In genomic region chr17:74427763-74428153, GRCh38 we compare ENCODE assay signal across 17 cellular contexts. TPM values are rescaled to one million over a fixed set of nuclear protein-coding genes. Genes with fewer than 3 reads are reported as not detected.
DNase-seq lines count a peak whose midpoint lies in the region; ATAC-seq, FAIRE-seq and TF ChIP-seq lines count a peak whose summit lies in the region.
"Had no signal": no experiment of that assay in that cellular context is flagged by ENCODE, and none has a peak within 500 bp of the region (broad histone marks: within the 10 kb centered on the region; RNA-seq: fewer than 3 reads in every experiment).

No MANE protein-coding gene starts in this region.

- no peak for TF ChIP-seq RAD21 in A549 (conservative IDR thresholded peaks at IDR 0.05 in 1 of 2, IDR thresholded peaks at IDR 0.05 in 1 of 2)

- TF ChIP-seq CTCF in A549 (IDR thresholded peaks at IDR 0.05) (no peak), progenitor cell of endocrine pancreas (IDR thresholded peaks at IDR 0.05; ENCODE audit: unreplicated experiment) (no peak), adrenal gland (IDR thresholded peaks at IDR 0.05) (no peak)

- no peak overlapping the region for H3K4me3 Mint-ChIP-seq in progenitor cell of endocrine pancreas (ENCODE audit: low read depth)
- H3K4me3 Mint-ChIP-seq: activated CD8-positive, alpha-beta T cell treated with anti-CD3 and anti-CD28 coated beads for 36 hours; activated T-helper 1 cell treated with anti-CD3 and anti-CD28 coated beads, Interleukin-12 subunit alpha, Interleukin-12 subunit beta, Interleukin-2, Interleukin-4 antibody, amounts not matched to agents 30 ng/mL and 10 ng/mL and 1 ng/mL, durations not matched to agents 14 hours and 24 hours and 36 hours; memory B cell had no signal

- H3K36me3 ChIP-seq in adrenal gland (replicated peaks in 1 of 2), result no peaks in the 10 kb centered on the region

- DNase-seq in A549 (ENCODE audit: low read depth in 1 of 2, low spot score in 1 of 2) (no peak), progenitor cell of endocrine pancreas (ENCODE audit: low spot score, unreplicated experiment) (no peak), adrenal gland (no peak), amygdala (lab: John Stamatoyannopoulos, UW) (no peak)
- DNase-seq: activated CD8-positive, alpha-beta T cell treated with anti-CD3 and anti-CD28 coated beads for 36 hours; NCI-H510A; occipital lobe had no signal

- CTCF ChIA-PET in A549 (lab: Yijun Ruan, JAX), result interaction anchor here (1.3 to 3.5 kb wide), 6 partner anchors 8 to 60 kb away, joined by 3 to 39 read pairs (median 5); partner anchors contain the start of gene GPR142

- H3K9me3 ChIP-seq in A549 (no peaks in the 10 kb centered on the region), adrenal gland (replicated peaks in 1 of 3) (no peaks in the 10 kb centered on the region)

- intact Hi-C loops in adrenal gland (cut with DNase I), result no loop called here

- no peak for TF ChIP-seq EP300 in A549 (IDR thresholded peaks at IDR 0.05)

- H3K9me3 Mint-ChIP-seq in progenitor cell of endocrine pancreas (ENCODE audit: low read depth), result no peaks in the 10 kb centered on the region
- H3K9me3 Mint-ChIP-seq: activated CD8-positive, alpha-beta T cell treated with anti-CD3 and anti-CD28 coated beads for 36 hours; activated T-helper 1 cell treated with anti-CD3 and anti-CD28 coated beads, Interleukin-12 subunit alpha, Interleukin-12 subunit beta, Interleukin-2, Interleukin-4 antibody, amounts not matched to agents 30 ng/mL and 10 ng/mL and 1 ng/mL, durations not matched to agents 14 hours and 24 hours and 36 hours; memory B cell had no signal

- POLR2A ChIA-PET in A549 (lab: Yijun Ruan, JAX), result interaction anchor here (1.2 kb wide), 1 partner anchor 11 kb away, joined by 3 read pairs; no protein-coding TSS in a partner anchor

- H3K36me3 Mint-ChIP-seq in progenitor cell of endocrine pancreas (ENCODE audit: insufficient read depth), result no peaks in the 10 kb centered on the region
- H3K36me3 Mint-ChIP-seq: memory B cell had no signal

- H3K27me3 ChIP-seq in layer of hippocampus (ENCODE audit: control insufficient read depth, insufficient read depth, low read length) (peaks cover 12% of the 10 kb centered on the region), adrenal gland (no peaks in the 10 kb centered on the region)

- TF ChIP-seq POLR2A in A549 (IDR thresholded peaks at IDR 0.05; ENCODE audit: low read length), result no peak
- no peak for TF ChIP-seq POLR2A in adrenal gland (IDR thresholded peaks at IDR 0.05)

- 77% methylated on average over 6 of the region's 6 CpGs for WGBS in A549 (ENCODE audit: missing lambda C conversion rate)
- 79 to 89% (median 84%) methylated on average over 4 to 6 of the region's 6 CpGs for WGBS in adrenal gland, 4 donors

- H3K4me3 ChIP-seq in A549 (no peak overlapping the region), adrenal gland (no peak overlapping the region)

- peak overlapping the region; percentile 50 for H3K27ac Mint-ChIP-seq in progenitor cell of endocrine pancreas
- H3K27ac Mint-ChIP-seq: activated CD8-positive, alpha-beta T cell treated with anti-CD3 and anti-CD28 coated beads for 36 hours; activated T-helper 1 cell treated with anti-CD3 and anti-CD28 coated beads, Interleukin-12 subunit alpha, Interleukin-12 subunit beta, Interleukin-2, Interleukin-4 antibody, amounts not matched to agents 30 ng/mL and 10 ng/mL and 1 ng/mL, durations not matched to agents 14 hours and 24 hours and 36 hours; memory B cell had no signal

- FAIRE-seq in A549 (lab: Jason Lieb, UNC), result no peak

- H3K27ac ChIP-seq in A549 (peak overlapping the region; percentile 60 to 95), angular gyrus (ENCODE audit: low read depth, low read length) (peak overlapping the region; percentile 44), layer of hippocampus (ENCODE audit: low read depth, low read length) (peak overlapping the region; percentile 19), adrenal gland (peak overlapping the region in 1 of 5 donors; percentile 34)

- H3K4me2 ChIP-seq in A549, result peak overlapping the region; percentile 50

- ATAC-seq in A549, result no peak
- no peak for ATAC-seq in HG02642 (IDR thresholded peaks at IDR 0.05; ENCODE audit: poor library complexity, unreplicated experiment)
- ATAC-seq in GM18517 (IDR thresholded peaks at IDR 0.05; ENCODE audit: unreplicated experiment), result no peak
- ATAC-seq: activated CD8-positive, alpha-beta T cell treated with anti-CD3 and anti-CD28 coated beads for 36 hours had no signal

- no peaks in the 10 kb centered on the region for H3K27me3 Mint-ChIP-seq in progenitor cell of endocrine pancreas

- peaks cover 35% of the 10 kb centered on the region for H3K4me1 Mint-ChIP-seq in progenitor cell of endocrine pancreas (ENCODE audit: low read depth)

- H3K4me1 ChIP-seq in A549, result peaks cover 30% of the 10 kb centered on the region
- H3K4me1 ChIP-seq in adrenal gland (replicated peaks in 1 of 2), result peaks cover 18 to 27% of the 10 kb centered on the region in 2 donors

TF ChIP-seq in A549, 52 proteins besides CTCF, POLR2A, EP300 and RAD21 (continues in another document):
- TF ChIP-seq HEYL (CRISPR knock-in tag; IDR thresholded peaks at IDR 0.05), result no peak
- TF ChIP-seq ATOH8 (CRISPR knock-in tag; IDR thresholded peaks at IDR 0.05; ENCODE audit: low read depth), result no peak
- no peak for TF ChIP-seq ELK1 (IDR thresholded peaks at IDR 0.05; ENCODE audit: low read depth, low read length)
- TF ChIP-seq PBX3 (IDR thresholded peaks at IDR 0.05), result no peak
- TF ChIP-seq PHF8 (IDR thresholded peaks at IDR 0.05; ENCODE audit: borderline replicate concordance, low read depth), result no peak
- no peak for TF ChIP-seq HDAC2 (IDR thresholded peaks at IDR 0.05)
- TF ChIP-seq CHD2 (IDR thresholded peaks at IDR 0.05; ENCODE audit: low read length, partially characterized antibody), result no peak
- TF ChIP-seq TFCP2L1 (CRISPR knock-in tag; IDR thresholded peaks at IDR 0.05), result no peak
- no peak for TF ChIP-seq FOSB (CRISPR knock-in tag; IDR thresholded peaks at IDR 0.05)

RNA-seq across cellular contexts. Expression of gene GPRC5C, which starts 4.1 kb away (rescaled TPM):
- 36.5 and 44.2 TPM in 2 replicates for polyA plus RNA-seq in A549 (2011; rRNA removed)
- 49.3 and 76.1 TPM in 2 replicates for polyA plus RNA-seq in A549 (2012; cell fraction: cytosol; rRNA removed)
- polyA plus RNA-seq in A549 (2012; cell fraction: nucleus; rRNA removed), result 79.6 and 118 TPM in 2 replicates
- polyA plus RNA-seq in A549 (2017; fragmentation: RNase III; extraction: RNeasy Plus Mini Kit Qiagen cat#74134 plus additional on column Dnase treatment), result 42.4 to 49.2 TPM (median 44.0 TPM) in 3 replicates
- polyA minus RNA-seq in A549 (2011; rRNA and poly(A)+ RNA removed), result 47.8 and 50.9 TPM in 2 replicates
- 182 and 207 TPM in 2 replicates for total RNA-seq in progenitor cell of endocrine pancreas
- 10 to 100 TPM; 20.1 to 67.2 (median 32.3) TPM for total RNA-seq in adrenal gland
- 10 to 100 TPM in 2 of 3 donors, 1 to 10 TPM in 1; 2.7 to 29.8 (median 18.2) TPM for polyA plus RNA-seq in adrenal gland
- total RNA-seq: activated T-helper 1 cell treated with anti-CD3 and anti-CD28 coated beads, Interleukin-12 subunit alpha, Interleukin-12 subunit beta, Interleukin-2, Interleukin-4 antibody, amounts not matched to agents 30 ng/mL and 10 ng/mL and 1 ng/mL, durations not matched to agents 14 hours and 24 hours and 36 hours; LHCN-M2 had no signal

RNA-seq across cellular contexts. Expression of gene CD300A, which starts 38.7 kb away (rescaled TPM):
- polyA plus RNA-seq in A549 (2011; rRNA removed) (not detected in 2 replicates), A549 (2017; fragmentation: RNase III; extraction: RNeasy Plus Mini Kit Qiagen cat#74134 plus additional on column Dnase treatment) (not detected in 3 replicates), adrenal gland (10 to 100 TPM in 1 of 3 donors, 1 to 10 TPM in 2; 7.3 to 11.7 (median 8.5) TPM)
- not detected in 2 replicates for polyA plus RNA-seq in A549 (2012; cell fraction: cytosol; rRNA removed)
- 0.04 TPM in 1 of 2 replicates, not detected in the other for polyA plus RNA-seq in A549 (2012; cell fraction: nucleus; rRNA removed)
- polyA minus RNA-seq in A549 (2011; rRNA and poly(A)+ RNA removed), result not detected in 2 replicates
- total RNA-seq in progenitor cell of endocrine pancreas (3.9 and 4.5 TPM in 2 replicates), adrenal gland (10 to 100 TPM in 6 of 8 donors, 1 to 10 TPM in 2; 6.0 to 26.6 (median 15.9) TPM)
- total RNA-seq: dermis microvascular lymphatic vessel endothelial cell, fibroblast of lung, LHCN-M2 had no signal
- polyA plus RNA-seq: AG04450, fibroblast of lung had no signal
